Comparison of ENCODE assay signal across 13 cellular contexts in genomic region chr5:97355775-97356174, GRCh38.
DNase-seq lines count a peak whose midpoint lies in the region; ATAC-seq, FAIRE-seq and TF ChIP-seq lines count a peak whose summit lies in the region.
"Had no signal": no experiment of that assay in that cellular context is flagged by ENCODE, and none has a peak within 500 bp of the region (broad histone marks: within the 10 kb centered on the region; RNA-seq: fewer than 3 reads in every experiment).

No MANE protein-coding gene starts in this region.

- peak; percentile 98 for FAIRE-seq in GM12892 (lab: Jason Lieb, UNC)
- FAIRE-seq: keratinocyte had no signal

- DNase-seq in GM12892 (ENCODE audit: insufficient read length): peak; percentile 9
- no peak for DNase-seq in NOMO-1 treated with dmso at 0.1 percent for 144 hours (lab: John Stamatoyannopoulos, UW; ENCODE audit: unreplicated experiment)
- DNase-seq in superior temporal gyrus (ENCODE audit: extremely low spot score): no peak
- DNase-seq in H4 (ENCODE audit: low spot score): no peak
- DNase-seq in activated T-cell treated with anti-CD3 and anti-CD28 coated beads, Interleukin-2, amount 50 U/mL, for 1 hour: no peak
- DNase-seq: NCI-H1105 treated with DMSO at 0.1 percent for 48 hours; stimulated activated CD4-positive, alpha-beta T cell treated with anti-CD3 and anti-CD28 coated beads, Interleukin-15, amount 100 ng/mL, for 24 hours; stimulated activated naive CD4-positive, alpha-beta T cell treated with Interleukin-2 at 50 U/mL for 16 hours; WERI-Rb-1 had no signal

- ATAC-seq in GM19452 (IDR thresholded peaks at IDR 0.05; ENCODE audit: unreplicated experiment): peak; percentile 94
- ATAC-seq in HG02870 (IDR thresholded peaks at IDR 0.05; ENCODE audit: unreplicated experiment): peak; percentile 98
- ATAC-seq in HG03521 (IDR thresholded peaks at IDR 0.05; ENCODE audit: unreplicated experiment): peak; percentile 95

- TF ChIP-seq POLR2A in GM12892 (IDR thresholded peaks at IDR 0.05; ENCODE audit: low read depth, low read length): peak; percentile 45; the same call in 1 of the 2 replicates
